15 cellular contexts compared by ENCODE assay signal in the genomic region with DNA sequence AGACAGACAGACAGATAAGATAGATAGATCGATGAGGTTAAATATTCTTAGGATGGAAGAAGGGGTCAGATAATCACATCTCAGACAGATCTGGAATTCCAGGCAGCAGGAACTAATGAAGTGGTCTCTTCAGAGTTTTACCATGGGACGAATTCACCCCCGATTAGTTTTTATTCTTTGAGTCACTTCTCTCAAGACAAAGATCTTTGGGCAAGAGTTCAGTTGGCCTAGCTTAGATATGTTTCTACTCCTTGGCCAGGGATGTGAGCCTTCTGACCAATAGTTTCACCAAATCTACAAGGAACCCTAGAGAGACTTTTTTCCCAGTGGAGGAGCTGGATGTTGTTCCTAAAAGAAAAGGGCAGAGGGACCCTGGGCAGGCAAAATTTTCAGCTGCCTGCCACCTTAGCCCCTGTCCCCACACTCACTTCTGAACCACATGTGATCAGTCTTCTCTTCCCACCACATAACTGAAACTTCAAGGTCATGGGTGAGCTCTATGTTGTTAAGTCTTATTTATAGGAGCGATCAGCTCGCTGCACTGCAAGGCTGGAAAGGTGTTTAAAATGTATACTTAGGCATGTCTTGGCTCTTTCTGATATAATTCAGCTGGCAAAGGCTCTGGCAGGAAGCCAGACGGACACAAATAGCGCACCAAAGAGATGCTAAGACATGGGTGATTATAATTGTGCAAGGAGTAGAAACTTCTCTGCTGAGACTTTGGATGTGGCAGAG.
A peak's percentile ranks its signal among the peaks of the same experiment; 100 is the strongest.
DNase-seq lines count a peak whose midpoint lies in the region; ATAC-seq, FAIRE-seq and TF ChIP-seq lines count a peak whose summit lies in the region.
"Had no signal": no experiment of that assay in that cellular context is flagged by ENCODE, and none has a peak within 500 bp of the region (broad histone marks: within the 10 kb centered on the region; RNA-seq: fewer than 3 reads in every experiment).

No MANE protein-coding gene starts in this region.

- no peak overlapping the region for H3K27ac Mint-ChIP-seq in activated naive CD4-positive, alpha-beta T cell treated with anti-CD3 and anti-CD28 coated beads, Interleukin-2, amount 10 ng/mL, durations not matched to agents 7 days and 5 days

- peaks cover 4% of the 10 kb centered on the region for H3K79me2 ChIP-seq in osteoblast (ENCODE audit: insufficient read depth, low read length)

- H3K4me2 ChIP-seq in osteoblast (ENCODE audit: insufficient read depth, low read length) = no peak overlapping the region

- H3K4me3 Mint-ChIP-seq in activated naive CD4-positive, alpha-beta T cell treated with anti-CD3 and anti-CD28 coated beads, Interleukin-2, amount 10 ng/mL, durations not matched to agents 7 days and 5 days = no peak overlapping the region

- H3K9me3 Mint-ChIP-seq in activated naive CD4-positive, alpha-beta T cell treated with anti-CD3 and anti-CD28 coated beads, Interleukin-2, amount 10 ng/mL, durations not matched to agents 7 days and 5 days = no peaks in the 10 kb centered on the region

- peaks cover 17% of the 10 kb centered on the region for H3K4me1 Mint-ChIP-seq in activated naive CD4-positive, alpha-beta T cell treated with anti-CD3 and anti-CD28 coated beads, Interleukin-2, amount 10 ng/mL, durations not matched to agents 7 days and 5 days

- H3K9ac ChIP-seq in SK-N-MC (ENCODE audit: insufficient read length) = no peak overlapping the region

- H3K27ac ChIP-seq in SK-N-MC (peak overlapping the region; percentile 28; the same call in 1 of the 2 replicates), osteoblast (ENCODE audit: low read depth, low read length) (peak overlapping the region; percentile 72)

- no peaks in the 10 kb centered on the region for H3K27me3 Mint-ChIP-seq in activated naive CD4-positive, alpha-beta T cell treated with anti-CD3 and anti-CD28 coated beads, Interleukin-2, amount 10 ng/mL, durations not matched to agents 7 days and 5 days

- H3K4me1 ChIP-seq in osteoblast (ENCODE audit: insufficient read depth, low read length) = peaks cover 31% of the 10 kb centered on the region
- H3K4me1 ChIP-seq: HAP-1 had no signal

- TF ChIP-seq CTCF in osteoblast (IDR thresholded peaks at IDR 0.05; ENCODE audit: extremely low read depth, low read depth, low read length) = no peak

- no peak for TF ChIP-seq POLR2A in GM12891 (IDR thresholded peaks at IDR 0.05; ENCODE audit: low read depth, low read length)

- DNase-seq in GM12891 (ENCODE audit: insufficient read length, low spot score) (no peak), SK-N-MC (ENCODE audit: low read depth, low spot score) (no peak), osteoblast (ENCODE audit: insufficient read length, low spot score, missing footprints) (no peak), activated T-cell treated with anti-CD3 and anti-CD28 coated beads for 4 hours (no peak), RKO (ENCODE audit: low spot score) (no peak)
- DNase-seq in activated naive CD4-positive, alpha-beta T cell treated with anti-CD3 and anti-CD28 coated beads, Interleukin-2, amount 10 ng/mL, durations not matched to agents 7 days and 5 days = no peak
- DNase-seq: activated T-cell treated with anti-CD3 and anti-CD28 coated beads, Interleukin-2, amount 50 U/mL, for 1 hour; effector memory CD4-positive, alpha-beta T cell; KBM-7; SIG-M5; stimulated activated CD4-positive, alpha-beta T cell treated with anti-CD3 and anti-CD28 coated beads, Interleukin-4, amount 100 ng/mL, for 24 hours had no signal

- no peaks in the 10 kb centered on the region for H3K27me3 ChIP-seq in osteoblast (ENCODE audit: insufficient read depth, low read length)

- ATAC-seq in GM21717 (IDR thresholded peaks at IDR 0.05; ENCODE audit: unreplicated experiment) (peak; percentile 39), GM19324 (IDR thresholded peaks at IDR 0.05; ENCODE audit: low FRiP score, unreplicated experiment) (no peak)

- H3K36me3 ChIP-seq in SK-N-MC (ENCODE audit: insufficient read depth, low read length) (no peaks in the 10 kb centered on the region), osteoblast (ENCODE audit: insufficient read depth, low read length) (no peaks in the 10 kb centered on the region)
- H3K36me3 ChIP-seq: HAP-1 had no signal

- CTCF ChIA-PET in activated naive CD4-positive, alpha-beta T cell treated with anti-CD3 and anti-CD28 coated beads, Interleukin-2, amount 10 ng/mL, durations not matched to agents 7 days and 5 days (lab: Charles Lee) = interaction anchor here (0.6 to 3.0 kb wide), 5 partner anchors 9 to 229 kb away, joined by 3 to 18 read pairs (median 3); no protein-coding TSS in a partner anchor

- H3K9me3 ChIP-seq in SK-N-MC (ENCODE audit: low read depth, low read length) (no peaks in the 10 kb centered on the region), osteoblast (ENCODE audit: low read depth, low read length) (no peaks in the 10 kb centered on the region)
- H3K9me3 ChIP-seq: HAP-1 had no signal

- H4K20me1 ChIP-seq in osteoblast (ENCODE audit: insufficient read depth, low read length) = no peaks in the 10 kb centered on the region

- peak; percentile 81 for FAIRE-seq in GM12891 (lab: Jason Lieb, UNC)
- FAIRE-seq: G401.6 had no signal

- H3K36me3 Mint-ChIP-seq in activated naive CD4-positive, alpha-beta T cell treated with anti-CD3 and anti-CD28 coated beads, Interleukin-2, amount 10 ng/mL, durations not matched to agents 7 days and 5 days = no peaks in the 10 kb centered on the region

- H3K4me3 ChIP-seq in SK-N-MC (no peak overlapping the region), osteoblast (ENCODE audit: insufficient read depth, low read length) (no peak overlapping the region)
- H3K4me3 ChIP-seq: HAP-1 had no signal

- no peak overlapping the region for H2AFZ ChIP-seq in osteoblast (ENCODE audit: low read length)

TF ChIP-seq in GM12891, 5 proteins besides CTCF, POLR2A, EP300 and RAD21:
- TF ChIP-seq SPI1 (IDR thresholded peaks at IDR 0.05; ENCODE audit: low read depth, low read length) (no peak), POLR2AphosphoS5 (IDR thresholded peaks at IDR 0.05; ENCODE audit: low read depth, low read length) (no peak), POU2F2 (IDR thresholded peaks at IDR 0.05; ENCODE audit: low read depth, low read length) (no peak), PAX5 (IDR thresholded peaks at IDR 0.05; ENCODE audit: insufficient read depth, low read length, severe bottlenecking) (no peak), TAF1 (IDR thresholded peaks at IDR 0.05; ENCODE audit: low read depth, low read length) (no peak)
TF ChIP-seq in GM12891: peak in this region for 0.
